12 cellular contexts compared by ENCODE assay signal in genomic region chr2:169509230-169509917, GRCh38. TPM values are rescaled to one million over a fixed set of nuclear protein-coding genes. Genes with fewer than 3 reads are reported as not detected.
A peak's percentile ranks its signal among the peaks of the same experiment; 100 is the strongest.
DNase-seq lines count a peak whose midpoint lies in the region; ATAC-seq and TF ChIP-seq lines count a peak whose summit lies in the region.
"Had no signal": no experiment of that assay in that cellular context is flagged by ENCODE, and none has a peak within 500 bp of the region (broad histone marks: within the 10 kb centered on the region; RNA-seq: fewer than 3 reads in every experiment).

Gene KLHL41, plus strand, starts transcription at chr2:169509702. Its CDS starts 77 bp downstream, at chr2:169509779.

- intact Hi-C loops in cardiac septum (cut with DNase I), result no loop called here

- H3K27me3 Mint-ChIP-seq in WTC11 (ENCODE audit: low read depth), result no peaks in the 10 kb centered on the region

- no peaks in the 10 kb centered on the region for H3K27me3 ChIP-seq in skeletal muscle satellite cell (ENCODE audit: control insufficient read depth, insufficient read depth, low read length)

- no peaks in the 10 kb centered on the region for H3K9me3 ChIP-seq in skeletal muscle satellite cell (replicated peaks; ENCODE audit: low read length)

- H3K4me1 Mint-ChIP-seq in WTC11, result peaks cover 9% of the 10 kb centered on the region

- peak within 1 kb of the TSS; percentile 72 for H3K4me2 ChIP-seq in skeletal muscle satellite cell (ENCODE audit: low read length)

- H3K36me3 ChIP-seq in skeletal muscle satellite cell (ENCODE audit: insufficient read depth, low read length), result peaks cover under 1% of the 10 kb centered on the region

- DNase-seq in HEK293T (ENCODE audit: extremely low spot score), result peak; percentile 45
- DNase-seq in WTC11 (ENCODE audit: low spot score), result no peak
- no peak for DNase-seq in cardiac septum (ENCODE audit: low spot score)
- DNase-seq in COLO829 (ENCODE audit: low spot score), result no peak
- DNase-seq: activated T-cell treated with anti-CD3 and anti-CD28 coated beads, Interleukin-2, amount 50 U/mL, for 48 hours; GDM1; KBM-7; NK-92 treated with Interleukin-12 subunit alpha and Interleukin-12 subunit beta, amount 100 ng/mL, for 24 hours; T-helper 9 cell had no signal

- H3K27ac Mint-ChIP-seq in WTC11, result no peak within 1 kb of the TSS

- peaks cover 8% of the 10 kb centered on the region; the same call in 1 of the 2 replicates for H3K36me3 Mint-ChIP-seq in WTC11

- H3K4me3 Mint-ChIP-seq in WTC11, result no peak within 1 kb of the TSS

- peaks cover 51% of the 10 kb centered on the region for H3K4me1 ChIP-seq in skeletal muscle satellite cell (ENCODE audit: control insufficient read depth, insufficient read depth, low read length)

- CTCF ChIA-PET in HEK293T (lab: Yijun Ruan, JAX), result no interaction called here
- CTCF ChIA-PET in WTC11 (lab: Charles Lee), result interaction anchor here (1.1 kb wide), 1 partner anchor 30 kb away, joined by 4 read pairs; the partner anchor contains the start of gene BBS5

- H3K4me3 ChIP-seq in skeletal muscle satellite cell (ENCODE audit: low read length), result peak within 1 kb of the TSS; percentile 66

- POLR2A ChIA-PET in HEK293T (lab: Yijun Ruan, JAX) (interaction anchor here (0.8 kb wide), 1 partner anchor 289 kb away, joined by 3 read pairs; the partner anchor contains the start of gene SSB), WTC11 (lab: Charles Lee) (no interaction called here)

- ATAC-seq in WTC11 (peak; percentile 48), GM19395 (IDR thresholded peaks at IDR 0.05; ENCODE audit: unreplicated experiment) (no peak), GM18907 (IDR thresholded peaks at IDR 0.05; ENCODE audit: unreplicated experiment) (no peak)

- TF ChIP-seq CTCF in WTC11 (IDR thresholded peaks at IDR 0.05), result no peak

- H3K9me3 Mint-ChIP-seq in WTC11, result peaks cover 6% of the 10 kb centered on the region

- H3K9ac ChIP-seq in skeletal muscle satellite cell (ENCODE audit: low read depth, low read length), result peak within 1 kb of the TSS; percentile 78

TF ChIP-seq in HEK293T, 16 proteins besides CTCF, POLR2A, EP300 and RAD21:
- TF ChIP-seq SP1 (IDR thresholded peaks at IDR 0.05), result no peak
- no peak for TF ChIP-seq TARDBP (IDR thresholded peaks at IDR 0.05)
- TF ChIP-seq, protein P1, sequence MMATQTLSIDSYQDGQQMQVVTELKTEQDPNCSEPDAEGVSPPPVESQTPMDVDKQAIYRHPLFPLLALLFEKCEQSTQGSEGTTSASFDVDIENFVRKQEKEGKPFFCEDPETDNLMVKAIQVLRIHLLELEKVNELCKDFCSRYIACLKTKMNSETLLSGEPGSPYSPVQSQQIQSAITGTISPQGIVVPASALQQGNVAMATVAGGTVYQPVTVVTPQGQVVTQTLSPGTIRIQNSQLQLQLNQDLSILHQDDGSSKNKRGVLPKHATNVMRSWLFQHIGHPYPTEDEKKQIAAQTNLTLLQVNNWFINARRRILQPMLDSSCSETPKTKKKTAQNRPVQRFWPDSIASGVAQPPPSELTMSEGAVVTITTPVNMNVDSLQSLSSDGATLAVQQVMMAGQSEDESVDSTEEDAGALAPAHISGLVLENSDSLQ (IDR thresholded peaks at IDR 0.05), result no peak
- no peak for TF ChIP-seq SUZ12 (IDR thresholded peaks at IDR 0.05)
- TF ChIP-seq LEF1 (IDR thresholded peaks at IDR 0.05; ENCODE audit: borderline replicate concordance), result no peak
- no peak for TF ChIP-seq BHLHE40 (IDR thresholded peaks at IDR 0.05; ENCODE audit: borderline replicate concordance)
- no peak for TF ChIP-seq L3MBTL2 (conservative IDR thresholded peaks at IDR 0.05)
- no peak for TF ChIP-seq CTBP1 (IDR thresholded peaks at IDR 0.05; ENCODE audit: borderline replicate concordance)
- no peak for TF ChIP-seq ZNF384 (IDR thresholded peaks at IDR 0.05)
- TF ChIP-seq FOXK2 (IDR thresholded peaks at IDR 0.05), result no peak
TF ChIP-seq in HEK293T: peak in this region for 0.

TF ChIP-seq in WTC11, 78 proteins besides CTCF, POLR2A, EP300 and RAD21:
- no peak for TF ChIP-seq EMX1 (CRISPR knock-in tag; IDR thresholded peaks at IDR 0.05)
- TF ChIP-seq, protein P2, sequence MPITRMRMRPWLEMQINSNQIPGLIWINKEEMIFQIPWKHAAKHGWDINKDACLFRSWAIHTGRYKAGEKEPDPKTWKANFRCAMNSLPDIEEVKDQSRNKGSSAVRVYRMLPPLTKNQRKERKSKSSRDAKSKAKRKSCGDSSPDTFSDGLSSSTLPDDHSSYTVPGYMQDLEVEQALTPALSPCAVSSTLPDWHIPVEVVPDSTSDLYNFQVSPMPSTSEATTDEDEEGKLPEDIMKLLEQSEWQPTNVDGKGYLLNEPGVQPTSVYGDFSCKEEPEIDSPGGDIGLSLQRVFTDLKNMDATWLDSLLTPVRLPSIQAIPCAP (CRISPR knock-in tag; IDR thresholded peaks at IDR 0.05), result no peak
- TF ChIP-seq NFYB (CRISPR knock-in tag; conservative IDR thresholded peaks at IDR 0.05; ENCODE audit: low read depth), result no peak
- no peak for TF ChIP-seq TCF7 (CRISPR knock-in tag; IDR thresholded peaks at IDR 0.05; ENCODE audit: low read depth)
- TF ChIP-seq, protein P3, sequence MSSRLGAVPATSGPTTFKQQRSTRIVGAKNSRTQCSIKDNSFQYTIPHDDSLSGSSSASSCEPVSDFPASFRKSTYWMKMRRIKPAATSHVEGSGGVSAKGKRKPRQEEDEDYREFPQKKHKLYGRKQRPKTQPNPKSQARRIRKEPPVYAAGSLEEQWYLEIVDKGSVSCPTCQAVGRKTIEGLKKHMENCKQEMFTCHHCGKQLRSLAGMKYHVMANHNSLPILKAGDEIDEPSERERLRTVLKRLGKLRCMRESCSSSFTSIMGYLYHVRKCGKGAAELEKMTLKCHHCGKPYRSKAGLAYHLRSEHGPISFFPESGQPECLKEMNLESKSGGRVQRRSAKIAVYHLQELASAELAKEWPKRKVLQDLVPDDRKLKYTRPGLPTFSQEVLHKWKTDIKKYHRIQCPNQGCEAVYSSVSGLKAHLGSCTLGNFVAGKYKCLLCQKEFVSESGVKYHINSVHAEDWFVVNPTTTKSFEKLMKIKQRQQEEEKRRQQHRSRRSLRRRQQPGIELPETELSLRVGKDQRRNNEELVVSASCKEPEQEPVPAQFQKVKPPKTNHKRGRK (CRISPR knock-in tag; IDR thresholded peaks at IDR 0.05; ENCODE audit: borderline replicate concordance), result no peak
- TF ChIP-seq, protein P4, sequence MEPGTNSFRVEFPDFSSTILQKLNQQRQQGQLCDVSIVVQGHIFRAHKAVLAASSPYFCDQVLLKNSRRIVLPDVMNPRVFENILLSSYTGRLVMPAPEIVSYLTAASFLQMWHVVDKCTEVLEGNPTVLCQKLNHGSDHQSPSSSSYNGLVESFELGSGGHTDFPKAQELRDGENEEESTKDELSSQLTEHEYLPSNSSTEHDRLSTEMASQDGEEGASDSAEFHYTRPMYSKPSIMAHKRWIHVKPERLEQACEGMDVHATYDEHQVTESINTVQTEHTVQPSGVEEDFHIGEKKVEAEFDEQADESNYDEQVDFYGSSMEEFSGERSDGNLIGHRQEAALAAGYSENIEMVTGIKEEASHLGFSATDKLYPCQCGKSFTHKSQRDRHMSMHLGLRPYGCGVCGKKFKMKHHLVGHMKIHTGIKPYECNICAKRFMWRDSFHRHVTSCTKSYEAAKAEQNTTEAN (CRISPR knock-in tag; IDR thresholded peaks at IDR 0.05), result no peak

RNA-seq across cellular contexts. Expression of gene KLHL41, which starts in this region (rescaled TPM):
- total RNA-seq in WTC11 (2021) (not detected in 3 replicates), cardiac septum (90.5 TPM)
- 3.5 and 15.7 TPM in 2 replicates for total RNA-seq in skeletal muscle satellite cell (2012; rRNA removed)

Comparison
In these comparisons a context has a peak if more than half of its experiments do, and no peak if none do; other contexts are left out.
1. RNA of gene KLHL41 (total RNA-seq): 90.5 TPM in cardiac septum (single experiment); not detected in WTC11; every median in the first group is over 10 times any median in the second.
2. Peak in ATAC-seq in WTC11; RNA of the gene not detected or under 1 TPM.